Comparison of ENCODE assay signal across 13 cellular contexts in the genomic region with DNA sequence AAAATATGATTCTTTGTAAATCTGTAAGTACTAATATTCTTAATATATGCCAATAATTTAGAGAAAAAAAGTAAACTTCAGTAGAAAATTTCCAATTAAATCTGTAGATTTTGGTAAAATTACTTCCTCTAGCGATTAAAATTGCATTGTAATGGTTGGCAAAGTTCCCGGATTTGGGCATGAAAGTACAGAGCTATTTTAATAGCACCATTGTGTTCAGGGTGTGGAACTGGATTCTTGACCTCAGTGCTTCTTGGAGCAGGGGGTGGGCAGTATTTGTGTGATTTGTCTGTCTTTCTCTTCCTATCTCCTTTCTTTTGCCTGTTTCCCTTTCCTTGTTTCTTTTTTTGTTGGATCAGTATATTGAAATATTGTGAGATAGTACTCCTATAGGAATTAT.
DNase-seq lines count a peak whose midpoint lies in the region; FAIRE-seq and TF ChIP-seq lines count a peak whose summit lies in the region.
"Had no signal": no experiment of that assay in that cellular context is flagged by ENCODE, and none has a peak within 500 bp of the region (broad histone marks: within the 10 kb centered on the region; RNA-seq: fewer than 3 reads in every experiment).

No MANE protein-coding gene starts in this region.

- CTCF ChIA-PET in mammary epithelial cell (lab: Charles Lee; ENCODE audit: low non-redundant PET): no interaction called here

- no peaks in the 10 kb centered on the region for H4K20me1 ChIP-seq in mammary epithelial cell (ENCODE audit: insufficient read depth, low read length)
- no peaks in the 10 kb centered on the region for H4K20me1 ChIP-seq in keratinocyte (ENCODE audit: control insufficient read depth, extremely low read depth, insufficient read depth, low read length)

- TF ChIP-seq POLR2A in transverse colon (IDR thresholded peaks at IDR 0.05): no peak

- in situ Hi-C loops in mammary epithelial cell (cut with MboI; ENCODE audit: low sequenced_read_pairs in 2 of 2) (no loop called here), transverse colon (cut with MboI; ENCODE audit: low pct_ligation_motif_present in 1 of 4, low pct_unique_long_range_greater_than_20kb in 1 of 4, low sequenced_read_pairs in 3 of 4) (no loop called here)

- WGBS in mammary epithelial cell (ENCODE audit: low coverage, missing lambda C conversion rate): 5% methylated on average over 2 of the region's 2 CpGs
- 6 to 24% methylated on average over 2 of the region's 2 CpGs for WGBS in transverse colon (ENCODE audit: low coverage in 1 of 2), 2 donors

- no peak overlapping the region for H3K4me3 ChIP-seq in mammary epithelial cell (replicated peaks in 1 of 3; ENCODE audit: insufficient read depth in 1 of 3, low read depth in 2 of 3, low read length in 3 of 3)
- no peak overlapping the region for H3K4me3 ChIP-seq in keratinocyte (ENCODE audit: control insufficient read depth in 2 of 3, extremely low read depth in 1 of 3, insufficient read depth in 2 of 3, low read depth in 1 of 3, low read length in 3 of 3)
- no peak overlapping the region for H3K4me3 ChIP-seq in transverse colon
- H3K4me3 ChIP-seq: vagina had no signal

- no peaks in the 10 kb centered on the region for H3K27me3 ChIP-seq in mammary epithelial cell (ENCODE audit: insufficient read depth, low read length)
- H3K27me3 ChIP-seq in keratinocyte (ENCODE audit: control insufficient read depth, extremely low read depth, insufficient read depth, low read length): no peaks in the 10 kb centered on the region
- no peaks in the 10 kb centered on the region for H3K27me3 ChIP-seq in transverse colon
- H3K27me3 ChIP-seq: vagina had no signal

- no peaks in the 10 kb centered on the region for H3K9me3 ChIP-seq in mammary epithelial cell (replicated peaks; ENCODE audit: insufficient read depth, low read length)
- no peaks in the 10 kb centered on the region for H3K9me3 ChIP-seq in keratinocyte (ENCODE audit: control insufficient read depth, low read depth, low read length)
- no peaks in the 10 kb centered on the region for H3K9me3 ChIP-seq in transverse colon
- H3K9me3 ChIP-seq: vagina had no signal

- peak; percentile 2 for DNase-seq in NOMO-1 treated with DMSO at 0.1 percent for 48 hours (lab: John Stamatoyannopoulos, UW; ENCODE audit: unreplicated experiment)
- DNase-seq in NOMO-1 treated with dmso at 0.1 percent for 144 hours (lab: John Stamatoyannopoulos, UW; ENCODE audit: unreplicated experiment): no peak
- peak; percentile 70 for DNase-seq in mammary epithelial cell
- no peak for DNase-seq in keratinocyte (ENCODE audit: low read depth, low spot score)
- DNase-seq in transverse colon: peak; percentile 51
- no peak for DNase-seq in SKM-1 (lab: John Stamatoyannopoulos, UW; ENCODE audit: unreplicated experiment)
- DNase-seq in stimulated activated CD4-positive, alpha-beta T cell treated with anti-CD3 and anti-CD28 coated beads, Interleukin-4, amount 100 ng/mL, for 4 hours: no peak
- no peak for DNase-seq in NCI-H2227 (lab: John Stamatoyannopoulos, UW; ENCODE audit: unreplicated experiment)
- DNase-seq: activated CD8-positive, alpha-beta memory T cell treated with anti-CD3 and anti-CD28 coated beads, Interleukin-2, amount 50 U/mL, for 4 hours; mesenchymal stem cell; NCI-H1105 treated with DMSO at 0.1 percent for 48 hours; stimulated activated CD4-positive, alpha-beta T cell treated with anti-CD3 and anti-CD28 coated beads, Interleukin-2, amount 100 ng/mL, for 24 hours had no signal

- TF ChIP-seq EP300 in transverse colon (IDR thresholded peaks at IDR 0.05; ENCODE audit: low read depth): no peak

- H3K27ac ChIP-seq in mammary epithelial cell (ENCODE audit: insufficient read depth, low read depth, low read length): peak overlapping the region; percentile 49
- no peak overlapping the region for H3K27ac ChIP-seq in keratinocyte (ENCODE audit: control insufficient read depth, insufficient read depth, low read length)
- peak overlapping the region; percentile 46 to 72 (median 68) for H3K27ac ChIP-seq in transverse colon
- H3K27ac ChIP-seq: vagina had no signal

- H3K9ac ChIP-seq in mammary epithelial cell (ENCODE audit: insufficient read depth, low read length) (no peak overlapping the region), keratinocyte (ENCODE audit: control insufficient read depth, extremely low read depth, insufficient read depth, low read length) (no peak overlapping the region)

- H3K4me2 ChIP-seq in mammary epithelial cell (ENCODE audit: insufficient read depth, low read depth, low read length): peak overlapping the region; percentile 59
- H3K4me2 ChIP-seq in keratinocyte (ENCODE audit: control insufficient read depth, extremely low read depth, insufficient read depth, low read depth, low read length): peak overlapping the region; percentile 49

- dilution Hi-C loops in mammary epithelial cell (cut with HindIII; ENCODE audit: low sequenced_read_pairs): no loop called here
- dilution Hi-C loops in keratinocyte (cut with MboI; ENCODE audit: extremely low pct_ligation_motif_present, low sequenced_read_pairs): no loop called here

- intact Hi-C loops in mammary epithelial cell (cut with micrococcal nuclease): no loop called here
- intact Hi-C loops in transverse colon (cut with DNase I; ENCODE audit: low total_unique reads): no loop called here

- peak overlapping the region; percentile 6 for H2AFZ ChIP-seq in mammary epithelial cell (ENCODE audit: low read depth, low read length)
- no peak overlapping the region for H2AFZ ChIP-seq in keratinocyte (ENCODE audit: control insufficient read depth, low read length)

- no peaks in the 10 kb centered on the region for H3K9me1 ChIP-seq in keratinocyte (ENCODE audit: control insufficient read depth, extremely low read depth, insufficient read depth, low read length)

- FAIRE-seq in keratinocyte (lab: Jason Lieb, UNC): peak; percentile 68

- H3K4me1 ChIP-seq in mammary epithelial cell (ENCODE audit: insufficient read depth, low read length) (peaks cover 34% of the 10 kb centered on the region), keratinocyte (ENCODE audit: control insufficient read depth, extremely low read depth, insufficient read depth, low read length) (peaks cover 43% of the 10 kb centered on the region), transverse colon (peaks cover 0 to 33% (median 7%) of the 10 kb centered on the region in 4 donors)
- H3K4me1 ChIP-seq: vagina had no signal

- H3K79me2 ChIP-seq in mammary epithelial cell (ENCODE audit: insufficient read depth, low read length): no peaks in the 10 kb centered on the region
- H3K79me2 ChIP-seq in keratinocyte (ENCODE audit: control insufficient read depth, insufficient read depth, low read length): no peaks in the 10 kb centered on the region

- TF ChIP-seq CTCF in mammary epithelial cell (conservative IDR thresholded peaks at IDR 0.05 in 1 of 2, IDR thresholded peaks at IDR 0.05 in 1 of 2; ENCODE audit: extremely low read depth in 1 of 2, insufficient read depth in 1 of 2, low read depth in 1 of 2, low read length in 2 of 2) (no peak), keratinocyte (optimal IDR thresholded peaks at IDR 0.05 in 1 of 3, IDR thresholded peaks at IDR 0.05 in 1 of 3, conservative IDR thresholded peaks at IDR 0.05 in 1 of 3; ENCODE audit: extremely low read depth in 1 of 3, insufficient read depth in 2 of 3, low read length in 3 of 3) (no peak), transverse colon (IDR thresholded peaks at IDR 0.05) (no peak)

- no peaks in the 10 kb centered on the region for H3K36me3 ChIP-seq in mammary epithelial cell (ENCODE audit: insufficient read depth, low read length)
- H3K36me3 ChIP-seq in keratinocyte (ENCODE audit: control insufficient read depth in 2 of 2, extremely low read depth in 1 of 2, insufficient read depth in 2 of 2, low read length in 2 of 2): no peaks in the 10 kb centered on the region
- no peaks in the 10 kb centered on the region for H3K36me3 ChIP-seq in transverse colon
- H3K36me3 ChIP-seq: vagina had no signal

- no TSS peak for BruUV-seq in mammary epithelial cell (replicated peaks; lab: Mats Ljungman, UMichigan)

Comparison
In these comparisons a context has a peak if more than half of its experiments do, and no peak if none do; other contexts are left out.
1. DNase-seq: peak in NOMO-1 treated with DMSO at 0.1 percent for 48 hours (single experiment), mammary epithelial cell (single experiment) and transverse colon (single experiment); none in NOMO-1 treated with dmso at 0.1 percent for 144 hours (single experiment), keratinocyte (single experiment), SKM-1 (single experiment), stimulated activated CD4-positive, alpha-beta T cell treated with anti-CD3 and anti-CD28 coated beads, Interleukin-4, amount 100 ng/mL, for 4 hours (0 of 2) and NCI-H2227 (single experiment).